ENCODE assay signal across 25 cellular contexts in the genomic region with DNA sequence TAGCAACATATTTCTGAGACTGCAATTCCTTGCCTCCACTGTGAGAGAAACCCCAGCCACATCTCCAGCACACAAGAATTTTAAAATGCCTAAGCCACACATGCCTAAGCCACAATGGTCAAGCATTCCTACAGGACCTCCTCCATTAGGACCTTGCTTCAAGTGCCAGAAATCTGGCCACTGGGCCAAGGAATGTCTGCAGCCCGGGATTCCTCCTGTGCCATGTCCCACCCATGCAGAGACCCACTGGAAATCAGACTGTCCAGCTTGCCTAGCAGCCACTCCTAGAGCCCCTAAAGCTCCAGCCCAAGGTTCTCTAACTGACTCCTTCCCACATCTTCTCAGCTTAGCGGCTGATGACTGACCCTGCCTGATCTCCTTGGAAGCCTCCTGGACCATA.
"Had no signal": no experiment of that assay in that cellular context is flagged by ENCODE, and none has a peak within 500 bp of the region (broad histone marks: within the 10 kb centered on the region; RNA-seq: fewer than 3 reads in every experiment).

No MANE protein-coding gene starts in this region.

- H3K27me3 ChIP-seq: brain microvascular endothelial cell, Peyer's patch, SJSA1 had no signal

- DNase-seq: activated CD4-positive, alpha-beta memory T cell treated with anti-CD3 and anti-CD28 coated beads for 36 hours; activated CD4-positive, alpha-beta T cell treated with anti-CD3 and anti-CD28 coated beads, Interleukin-2, amount 10 ng/mL, durations not matched to agents 7 days and 5 days; activated CD8-positive, alpha-beta memory T cell treated with anti-CD3 and anti-CD28 coated beads, Interleukin-2, amount 50 U/mL, for 4 hours; activated naive CD4-positive, alpha-beta T cell treated with anti-CD3 and anti-CD28 coated beads, Interleukin-2, amount 10 ng/mL, durations not matched to agents 7 days and 5 days; activated naive CD8-positive, alpha-beta T cell treated with anti-CD3 and anti-CD28 coated beads, Interleukin-2, amount 50 U/mL, for 24 hours; activated T-cell treated with anti-CD3 and anti-CD28 coated beads for 4 hours; activated T-cell treated with anti-CD3 and anti-CD28 coated beads, Interleukin-2, amount 50 U/mL, for 4 hours; anterior cingulate cortex; brain microvascular endothelial cell; central memory CD4-positive, alpha-beta T cell; NCI-H1105 treated with DMSO at 0.1 percent for 48 hours; NCI-H1436; NCI-H1694; NCI-H1930; NCI-H2081 treated with DMSO at 0.1 percent for 48 hours; NCI-H345; NCI-H524 treated with DMSO at 0.1 percent for 48 hours; NK-92 treated with Interleukin-12 subunit alpha and Interleukin-12 subunit beta, amount 100 ng/mL, for 24 hours; PC-3; Peyer's patch; RPMI8226; SHP77 treated with DMSO at 0.1 percent for 48 hours; SK-N-SH had no signal

- H3K36me3 ChIP-seq: brain microvascular endothelial cell, Peyer's patch, SJSA1 had no signal

- H3K4me1 ChIP-seq: Peyer's patch had no signal

- H3K27ac ChIP-seq: brain microvascular endothelial cell, Peyer's patch, SJSA1 had no signal

- H3K4me3 ChIP-seq: K562, Peyer's patch, SJSA1 had no signal

- H3K9me3 ChIP-seq: Peyer's patch, SJSA1, SK-N-SH had no signal
